8 cellular contexts compared by ENCODE assay signal in the genomic region with DNA sequence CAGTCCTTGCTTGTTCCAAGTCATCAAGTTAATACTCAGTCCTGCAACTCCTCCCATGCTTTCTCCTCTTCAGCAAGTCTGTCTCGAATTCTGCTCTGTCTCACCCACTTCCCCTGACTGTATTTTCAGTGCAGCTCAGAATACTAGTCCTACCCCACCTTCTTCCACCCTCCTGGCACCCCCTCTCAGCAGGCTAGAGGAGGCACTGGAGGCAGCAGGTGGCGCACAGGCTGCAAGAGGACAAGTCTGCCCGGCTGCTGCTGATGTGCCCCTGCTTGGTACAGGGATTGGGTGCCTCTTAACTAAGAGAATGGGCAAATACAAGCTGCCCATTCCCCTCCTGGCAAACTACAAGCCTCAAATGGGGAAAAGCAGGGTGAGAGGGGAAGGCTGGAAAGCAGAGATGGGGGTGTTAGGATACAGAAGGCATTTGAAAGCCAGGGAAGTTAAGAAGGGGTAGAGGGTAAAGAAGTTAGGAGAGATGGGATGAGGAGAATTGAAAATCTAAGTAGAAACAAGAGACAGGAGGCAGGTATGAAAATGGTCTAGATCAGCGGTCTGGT. TPM values are rescaled to one million over a fixed set of nuclear protein-coding genes. Genes with fewer than 3 reads are reported as not detected.
DNase-seq lines count a peak whose midpoint lies in the region; ATAC-seq, FAIRE-seq and TF ChIP-seq lines count a peak whose summit lies in the region.

No MANE protein-coding gene starts in this region.

- H3K4me3 ChIP-seq in skin epidermis: no peak overlapping the region

- peak overlapping the region in 16 of 21 experiments; percentile 1 to 96 (median 64) for H3K27ac ChIP-seq in skin epidermis

- TF ChIP-seq POLR2A in H54 (IDR thresholded peaks at IDR 0.05; ENCODE audit: low read depth, low read length): no peak

- peak; percentile 60 for DNase-seq in EH (ENCODE audit: low read depth)
- DNase-seq in activated T-cell treated with anti-CD3 and anti-CD28 coated beads, Interleukin-2, amount 50 U/mL, for 48 hours: peak; percentile 29 to 45
- DNase-seq in Right ventricle myocardium superior: peak; percentile 63
- no peak for DNase-seq in H54 (ENCODE audit: insufficient read length, low spot score)
- no peak for DNase-seq in DMS79 treated with DMSO at 0.1 percent for 48 hours (lab: John Stamatoyannopoulos, UW)

- no peak for FAIRE-seq in H54 (lab: Jason Lieb, UNC)

- peak; percentile 40 for ATAC-seq in HG03432 (IDR thresholded peaks at IDR 0.05; ENCODE audit: unreplicated experiment)
- peak; percentile 62 for ATAC-seq in Right ventricle myocardium superior (ENCODE audit: poor library complexity)
- no peak for ATAC-seq in GM21390 (IDR thresholded peaks at IDR 0.05; ENCODE audit: unreplicated experiment)

- intact Hi-C loops in Right ventricle myocardium superior (cut with DNase I): loop anchor here (5.0 kb wide), 2 partner anchors 35 to 65 kb away; no protein-coding TSS in a partner anchor

RNA-seq across cellular contexts. Expression of gene TLN1, which starts 5.0 kb away (rescaled TPM):
- total RNA-seq in Right ventricle myocardium superior: 252 TPM

RNA-seq across cellular contexts. Expression of gene CREB3, which starts 5.5 kb away (rescaled TPM):
- total RNA-seq in Right ventricle myocardium superior: 20.3 TPM

RNA-seq across cellular contexts. Expression of gene GBA2, which starts 22.1 kb away (rescaled TPM):
- total RNA-seq in Right ventricle myocardium superior: 74.6 TPM

RNA-seq across cellular contexts. Expression of gene RGP1, which starts 22.1 kb away (rescaled TPM):
- 28.5 TPM for total RNA-seq in Right ventricle myocardium superior

RNA-seq across cellular contexts. Expression of gene MSMP, which starts 27.1 kb away (rescaled TPM):
- not detected for total RNA-seq in Right ventricle myocardium superior

Comparison
In these comparisons a context has a peak if more than half of its experiments do, and no peak if none do; other contexts are left out.
1. DNase-seq: peak in EH (single experiment), activated T-cell treated with anti-CD3 and anti-CD28 coated beads, Interleukin-2, amount 50 U/mL, for 48 hours (2 of 2) and Right ventricle myocardium superior (single experiment); none in H54 (single experiment) and DMS79 treated with DMSO at 0.1 percent for 48 hours (single experiment).